17 cellular contexts compared by ENCODE assay signal in genomic region chr18:25453556-25454269, GRCh38.
DNase-seq lines count a peak whose midpoint lies in the region; ATAC-seq and TF ChIP-seq lines count a peak whose summit lies in the region.
"Had no signal": no experiment of that assay in that cellular context is flagged by ENCODE, and none has a peak within 500 bp of the region (broad histone marks: within the 10 kb centered on the region; RNA-seq: fewer than 3 reads in every experiment).

No MANE protein-coding gene starts in this region.

- ATAC-seq in gastroesophageal sphincter (peak; percentile 88), gastrocnemius medialis (peak; percentile 72 to 75), HG03097 (IDR thresholded peaks at IDR 0.05; ENCODE audit: low FRiP score, unreplicated experiment) (no peak)
- ATAC-seq: pancreas had no signal

- in situ Hi-C loops in gastrocnemius medialis (cut with MboI; ENCODE audit: low sequenced_read_pairs in 4 of 4): no loop called here

- no peaks in the 10 kb centered on the region for H3K9me3 Mint-ChIP-seq in glutamatergic neuron (ENCODE audit: unreplicated experiment)
- H3K9me3 Mint-ChIP-seq: activated CD4-positive, alpha-beta T cell treated with anti-CD3 and anti-CD28 coated beads, Interleukin-2, amount 10 ng/mL, durations not matched to agents 7 days and 5 days; T-helper 2 cell treated with Interferon-gamma antibody and Interleukin-4, amounts not matched to agents 5 μg/mL and 100 μg/mL, for 36 hours had no signal

- no peaks in the 10 kb centered on the region for H3K36me3 Mint-ChIP-seq in glutamatergic neuron (ENCODE audit: unreplicated experiment)

- no peak for TF ChIP-seq CTCF in gastroesophageal sphincter (IDR thresholded peaks at IDR 0.05)
- TF ChIP-seq CTCF in gastrocnemius medialis (IDR thresholded peaks at IDR 0.05 in 4 of 5, conservative IDR thresholded peaks at IDR 0.05 in 1 of 5): no peak
- TF ChIP-seq CTCF in glutamatergic neuron (IDR thresholded peaks at IDR 0.05; ENCODE audit: partially characterized antibody, unreplicated experiment): no peak

- peaks cover 8% of the 10 kb centered on the region for H3K4me1 Mint-ChIP-seq in glutamatergic neuron (ENCODE audit: low read depth, unreplicated experiment)
- H3K4me1 Mint-ChIP-seq: activated CD4-positive, alpha-beta T cell treated with anti-CD3 and anti-CD28 coated beads, Interleukin-2, amount 10 ng/mL, durations not matched to agents 7 days and 5 days had no signal

- no peak for TF ChIP-seq POLR2A in gastroesophageal sphincter (IDR thresholded peaks at IDR 0.05)
- no peak for TF ChIP-seq POLR2A in gastrocnemius medialis (IDR thresholded peaks at IDR 0.05)

- peak; percentile 59 for DNase-seq in GM03348 (ENCODE audit: low spot score)
- peak; percentile 48 for DNase-seq in T1000 (lab: John Stamatoyannopoulos, UW)
- peak in 1 of 2 donors; percentile 38 for DNase-seq in gastrocnemius medialis
- DNase-seq in glutamatergic neuron: no peak
- no peak for DNase-seq in NCI-H345 treated with DMSO at 0.1 percent for 48 hours (lab: John Stamatoyannopoulos, UW; ENCODE audit: unreplicated experiment)
- DNase-seq: activated CD4-positive, alpha-beta T cell treated with anti-CD3 and anti-CD28 coated beads, Interleukin-2, amount 10 ng/mL, durations not matched to agents 7 days and 5 days; activated T-cell treated with anti-CD3 and anti-CD28 coated beads, Interleukin-2, amount 50 U/mL, for 48 hours; colonic mucosa; DMS79; erythroblast; H9; NCI-H82; pancreas had no signal

- no peak overlapping the region for H3K27ac Mint-ChIP-seq in glutamatergic neuron (ENCODE audit: unreplicated experiment)
- H3K27ac Mint-ChIP-seq: activated CD4-positive, alpha-beta T cell treated with anti-CD3 and anti-CD28 coated beads, Interleukin-2, amount 10 ng/mL, durations not matched to agents 7 days and 5 days; mesothelial cell of epicardium; T-helper 2 cell treated with Interferon-gamma antibody and Interleukin-4, amounts not matched to agents 5 μg/mL and 100 μg/mL, for 36 hours had no signal

- TF ChIP-seq EP300 in gastroesophageal sphincter (IDR thresholded peaks at IDR 0.05): no peak

- no peaks in the 10 kb centered on the region for H3K27me3 Mint-ChIP-seq in glutamatergic neuron (ENCODE audit: unreplicated experiment)
- H3K27me3 Mint-ChIP-seq: activated CD4-positive, alpha-beta T cell treated with anti-CD3 and anti-CD28 coated beads, Interleukin-2, amount 10 ng/mL, durations not matched to agents 7 days and 5 days had no signal

- H3K4me3 ChIP-seq in gastroesophageal sphincter (no peak overlapping the region), gastrocnemius medialis (no peak overlapping the region)
- H3K4me3 ChIP-seq: colonic mucosa, pancreas had no signal

- 60 to 62% methylated on average over 6 to 7 of the region's 7 CpGs for WGBS in gastroesophageal sphincter (ENCODE audit: low coverage in 1 of 2), 2 donors

- H3K36me3 ChIP-seq in gastroesophageal sphincter (no peaks in the 10 kb centered on the region), gastrocnemius medialis (no peaks in the 10 kb centered on the region)
- H3K36me3 ChIP-seq: colonic mucosa, pancreas had no signal

- H3K9me3 ChIP-seq in gastroesophageal sphincter (peaks cover 0 to 14% (median 0%) of the 10 kb centered on the region in 3 donors), gastrocnemius medialis (no peaks in the 10 kb centered on the region)
- H3K9me3 ChIP-seq: colonic mucosa, pancreas had no signal

- intact Hi-C loops in gastrocnemius medialis (cut with DNase I; ENCODE audit: low total_unique reads): no loop called here

- no peak overlapping the region for H3K4me3 Mint-ChIP-seq in glutamatergic neuron (ENCODE audit: unreplicated experiment)
- H3K4me3 Mint-ChIP-seq: activated CD4-positive, alpha-beta T cell treated with anti-CD3 and anti-CD28 coated beads, Interleukin-2, amount 10 ng/mL, durations not matched to agents 7 days and 5 days; H9; mesothelial cell of epicardium; T-helper 2 cell treated with Interferon-gamma antibody and Interleukin-4, amounts not matched to agents 5 μg/mL and 100 μg/mL, for 36 hours had no signal

- H3K27ac ChIP-seq in gastroesophageal sphincter: no peak overlapping the region
- H3K27ac ChIP-seq in gastrocnemius medialis: no peak overlapping the region
- H3K27ac ChIP-seq: colonic mucosa, pancreas had no signal

- H3K4me1 ChIP-seq in gastroesophageal sphincter: no peaks in the 10 kb centered on the region
- H3K4me1 ChIP-seq in gastrocnemius medialis: no peaks in the 10 kb centered on the region
- H3K4me1 ChIP-seq: colonic mucosa, pancreas had no signal

- H3K27me3 ChIP-seq in gastroesophageal sphincter: no peaks in the 10 kb centered on the region
- H3K27me3 ChIP-seq in gastrocnemius medialis: no peaks in the 10 kb centered on the region
- H3K27me3 ChIP-seq: colonic mucosa, pancreas had no signal

Comparison
In these comparisons a context has a peak if more than half of its experiments do, and no peak if none do; other contexts are left out.
1. DNase-seq: peak in GM03348 (single experiment) and T1000 (single experiment); none in glutamatergic neuron (single experiment) and NCI-H345 treated with DMSO at 0.1 percent for 48 hours (single experiment).